Comparison of ENCODE assay signal across 34 cellular contexts in genomic region chr4:186494496-186494895, GRCh38.
"Had no signal": no experiment of that assay in that cellular context is flagged by ENCODE, and none has a peak within 500 bp of the region (broad histone marks: within the 10 kb centered on the region; RNA-seq: fewer than 3 reads in every experiment).

No MANE protein-coding gene starts in this region.

- DNase-seq: Karpas-422, Kasumi-1, MG63, MM.1S, MV-4-11, NCI-H1048, NCI-H1092, NCI-H1092 treated with DMSO at 0.1 percent for 48 hours, NCI-H1105, NCI-H1105 treated with DMSO at 0.1 percent for 48 hours, NCI-H1417, NCI-H1417 treated with DMSO at 0.1 percent for 48 hours, NCI-H1436, NCI-H1436 treated with DMSO at 0.1 percent for 48 hours, NCI-H146, NCI-H1694, NCI-H1694 treated with DMSO at 0.1 percent for 48 hours, NCI-H187, NCI-H187 treated with DMSO at 0.1 percent for 48 hours, NCI-H1930, NCI-H2029, NCI-H2029 treated with DMSO at 0.1 percent for 48 hours, NCI-H2081, NCI-H2081 treated with DMSO at 0.1 percent for 48 hours, NCI-H2107, NCI-H2171, NCI-H2171 treated with DMSO at 0.1 percent for 48 hours, NCI-H2227 treated with DMSO at 0.1 percent for 48 hours, NCI-H226, NCI-H345, NCI-H446, NCI-H446 treated with DMSO at 0.1 percent for 48 hours, NCI-H510A, NCI-H510A treated with DMSO at 0.1 percent for 48 hours had no signal

- H3K4me3 ChIP-seq: MG63 had no signal

- H3K9me3 ChIP-seq: MG63 had no signal

- H3K36me3 ChIP-seq: MG63 had no signal
